In the genomic region with DNA sequence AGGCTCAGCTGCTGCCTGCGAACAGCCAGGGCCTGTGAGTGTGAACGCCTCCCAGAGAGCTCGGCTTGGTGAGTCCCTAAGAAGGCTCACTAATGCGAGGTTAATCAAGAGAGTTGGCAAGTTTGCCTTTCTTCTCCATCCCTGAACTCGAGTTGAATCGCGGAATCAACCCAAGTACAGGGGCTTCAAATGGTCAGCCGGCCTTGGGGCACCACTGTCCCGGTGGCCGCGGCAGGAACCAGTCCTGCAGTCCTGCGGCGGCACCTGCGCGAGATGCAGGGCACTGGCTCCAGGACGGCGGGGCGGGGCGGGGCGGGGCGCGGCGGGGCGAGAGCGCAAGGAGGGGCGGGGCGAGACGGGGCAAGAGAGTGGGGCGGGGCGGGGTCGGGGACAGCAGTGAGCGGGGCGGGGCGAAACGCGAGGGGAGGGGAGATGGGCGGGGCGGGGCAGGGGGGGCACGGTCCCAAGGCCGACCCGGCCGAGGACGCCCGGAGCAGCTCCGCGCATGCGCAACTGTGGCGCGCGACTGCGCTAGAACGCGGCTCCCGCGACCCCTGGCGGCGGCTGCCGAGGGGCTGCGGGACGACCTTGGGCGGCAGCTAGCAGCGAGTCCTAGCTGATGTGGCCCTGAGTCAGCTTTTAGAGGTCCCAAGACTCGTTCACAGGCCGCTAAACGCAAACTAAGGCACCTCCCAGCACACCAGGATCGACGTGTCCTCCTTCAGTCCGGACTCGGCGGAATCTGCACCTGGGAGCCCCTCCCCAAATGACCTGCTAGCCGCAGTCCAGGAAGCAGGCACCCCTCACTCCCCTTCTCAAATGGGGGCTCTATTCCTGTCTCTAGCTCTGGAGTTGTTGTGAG, we compare ENCODE assay signal across 1 cellular context.
TF ChIP-seq lines count a peak whose summit lies in the region.

No MANE protein-coding gene starts in this region.

TF ChIP-seq in HEK293, 187 proteins besides CTCF, POLR2A, EP300 and RAD21 (continued from another document and continues in another):
- TF ChIP-seq, protein P1, sequence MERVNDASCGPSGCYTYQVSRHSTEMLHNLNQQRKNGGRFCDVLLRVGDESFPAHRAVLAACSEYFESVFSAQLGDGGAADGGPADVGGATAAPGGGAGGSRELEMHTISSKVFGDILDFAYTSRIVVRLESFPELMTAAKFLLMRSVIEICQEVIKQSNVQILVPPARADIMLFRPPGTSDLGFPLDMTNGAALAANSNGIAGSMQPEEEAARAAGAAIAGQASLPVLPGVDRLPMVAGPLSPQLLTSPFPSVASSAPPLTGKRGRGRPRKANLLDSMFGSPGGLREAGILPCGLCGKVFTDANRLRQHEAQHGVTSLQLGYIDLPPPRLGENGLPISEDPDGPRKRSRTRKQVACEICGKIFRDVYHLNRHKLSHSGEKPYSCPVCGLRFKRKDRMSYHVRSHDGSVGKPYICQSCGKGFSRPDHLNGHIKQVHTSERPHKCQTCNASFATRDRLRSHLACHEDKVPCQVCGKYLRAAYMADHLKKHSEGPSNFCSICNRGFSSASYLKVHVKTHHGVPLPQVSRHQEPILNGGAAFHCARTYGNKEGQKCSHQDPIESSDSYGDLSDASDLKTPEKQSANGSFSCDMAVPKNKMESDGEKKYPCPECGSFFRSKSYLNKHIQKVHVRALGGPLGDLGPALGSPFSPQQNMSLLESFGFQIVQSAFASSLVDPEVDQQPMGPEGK (tag by site-specific recombination; IDR thresholded peaks at IDR 0.05), result 0 out of 2 replicates have a peak, but pooled peaks have one; percentile 24
- 0 out of 2 replicates have a peak, but pooled peaks have one; percentile 5 for TF ChIP-seq SP2 (tag by site-specific recombination; IDR thresholded peaks at IDR 0.05)
- no peak for TF ChIP-seq ZNF223 (tag by site-specific recombination; IDR thresholded peaks at IDR 0.05)
- TF ChIP-seq, protein P2, sequence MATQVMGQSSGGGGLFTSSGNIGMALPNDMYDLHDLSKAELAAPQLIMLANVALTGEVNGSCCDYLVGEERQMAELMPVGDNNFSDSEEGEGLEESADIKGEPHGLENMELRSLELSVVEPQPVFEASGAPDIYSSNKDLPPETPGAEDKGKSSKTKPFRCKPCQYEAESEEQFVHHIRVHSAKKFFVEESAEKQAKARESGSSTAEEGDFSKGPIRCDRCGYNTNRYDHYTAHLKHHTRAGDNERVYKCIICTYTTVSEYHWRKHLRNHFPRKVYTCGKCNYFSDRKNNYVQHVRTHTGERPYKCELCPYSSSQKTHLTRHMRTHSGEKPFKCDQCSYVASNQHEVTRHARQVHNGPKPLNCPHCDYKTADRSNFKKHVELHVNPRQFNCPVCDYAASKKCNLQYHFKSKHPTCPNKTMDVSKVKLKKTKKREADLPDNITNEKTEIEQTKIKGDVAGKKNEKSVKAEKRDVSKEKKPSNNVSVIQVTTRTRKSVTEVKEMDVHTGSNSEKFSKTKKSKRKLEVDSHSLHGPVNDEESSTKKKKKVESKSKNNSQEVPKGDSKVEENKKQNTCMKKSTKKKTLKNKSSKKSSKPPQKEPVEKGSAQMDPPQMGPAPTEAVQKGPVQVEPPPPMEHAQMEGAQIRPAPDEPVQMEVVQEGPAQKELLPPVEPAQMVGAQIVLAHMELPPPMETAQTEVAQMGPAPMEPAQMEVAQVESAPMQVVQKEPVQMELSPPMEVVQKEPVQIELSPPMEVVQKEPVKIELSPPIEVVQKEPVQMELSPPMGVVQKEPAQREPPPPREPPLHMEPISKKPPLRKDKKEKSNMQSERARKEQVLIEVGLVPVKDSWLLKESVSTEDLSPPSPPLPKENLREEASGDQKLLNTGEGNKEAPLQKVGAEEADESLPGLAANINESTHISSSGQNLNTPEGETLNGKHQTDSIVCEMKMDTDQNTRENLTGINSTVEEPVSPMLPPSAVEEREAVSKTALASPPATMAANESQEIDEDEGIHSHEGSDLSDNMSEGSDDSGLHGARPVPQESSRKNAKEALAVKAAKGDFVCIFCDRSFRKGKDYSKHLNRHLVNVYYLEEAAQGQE (tag by site-specific recombination; IDR thresholded peaks at IDR 0.05), result no peak
- no peak for TF ChIP-seq ZNF514 (tag by site-specific recombination; IDR thresholded peaks at IDR 0.05)
- TF ChIP-seq ZNF133 (tag by site-specific recombination; IDR thresholded peaks at IDR 0.05), result no peak
- TF ChIP-seq ZNF660 (tag by site-specific recombination; IDR thresholded peaks at IDR 0.05), result peak; percentile 40; the same call in 1 of the 2 replicates
- no peak for TF ChIP-seq ZNF777 (tag by site-specific recombination; IDR thresholded peaks at IDR 0.05; ENCODE audit: borderline replicate concordance)
- TF ChIP-seq ZFP3 (tag by site-specific recombination; IDR thresholded peaks at IDR 0.05; ENCODE audit: low read depth), result peak; percentile 81
- no peak for TF ChIP-seq PRDM6 (tag by site-specific recombination; IDR thresholded peaks at IDR 0.05)
- no peak for TF ChIP-seq ZFHX2 (tag by site-specific recombination; conservative IDR thresholded peaks at IDR 0.05)
- TF ChIP-seq ZNF175 (tag by site-specific recombination; IDR thresholded peaks at IDR 0.05), result no peak
- no peak for TF ChIP-seq ZNF214 (tag by site-specific recombination; IDR thresholded peaks at IDR 0.05; ENCODE audit: borderline replicate concordance)
- no peak for TF ChIP-seq ZNF23 (tag by site-specific recombination; IDR thresholded peaks at IDR 0.05; ENCODE audit: borderline replicate concordance)
- no peak for TF ChIP-seq ZBTB8A (tag by site-specific recombination; IDR thresholded peaks at IDR 0.05)
- no peak for TF ChIP-seq ZNF510 (tag by site-specific recombination; IDR thresholded peaks at IDR 0.05; ENCODE audit: insufficient replicate concordance)
- TF ChIP-seq, protein P3, sequence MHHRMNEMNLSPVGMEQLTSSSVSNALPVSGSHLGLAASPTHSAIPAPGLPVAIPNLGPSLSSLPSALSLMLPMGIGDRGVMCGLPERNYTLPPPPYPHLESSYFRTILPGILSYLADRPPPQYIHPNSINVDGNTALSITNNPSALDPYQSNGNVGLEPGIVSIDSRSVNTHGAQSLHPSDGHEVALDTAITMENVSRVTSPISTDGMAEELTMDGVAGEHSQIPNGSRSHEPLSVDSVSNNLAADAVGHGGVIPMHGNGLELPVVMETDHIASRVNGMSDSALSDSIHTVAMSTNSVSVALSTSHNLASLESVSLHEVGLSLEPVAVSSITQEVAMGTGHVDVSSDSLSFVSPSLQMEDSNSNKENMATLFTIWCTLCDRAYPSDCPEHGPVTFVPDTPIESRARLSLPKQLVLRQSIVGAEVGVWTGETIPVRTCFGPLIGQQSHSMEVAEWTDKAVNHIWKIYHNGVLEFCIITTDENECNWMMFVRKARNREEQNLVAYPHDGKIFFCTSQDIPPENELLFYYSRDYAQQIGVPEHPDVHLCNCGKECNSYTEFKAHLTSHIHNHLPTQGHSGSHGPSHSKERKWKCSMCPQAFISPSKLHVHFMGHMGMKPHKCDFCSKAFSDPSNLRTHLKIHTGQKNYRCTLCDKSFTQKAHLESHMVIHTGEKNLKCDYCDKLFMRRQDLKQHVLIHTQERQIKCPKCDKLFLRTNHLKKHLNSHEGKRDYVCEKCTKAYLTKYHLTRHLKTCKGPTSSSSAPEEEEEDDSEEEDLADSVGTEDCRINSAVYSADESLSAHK (tag by site-specific recombination; IDR thresholded peaks at IDR 0.05), result no peak
- TF ChIP-seq OVOL3 (tag by site-specific recombination; IDR thresholded peaks at IDR 0.05), result no peak
- no peak for TF ChIP-seq ZNF645 (tag by site-specific recombination; IDR thresholded peaks at IDR 0.05)
- TF ChIP-seq ZNF2 (tag by site-specific recombination; IDR thresholded peaks at IDR 0.05), result peak; percentile 78; the same call in 1 of the 2 replicates
- TF ChIP-seq GFI1B (tag by site-specific recombination; IDR thresholded peaks at IDR 0.05), result no peak
- 0 out of 2 replicates have a peak, but pooled peaks have one; percentile 22 for TF ChIP-seq ZSCAN30 (tag by site-specific recombination; IDR thresholded peaks at IDR 0.05)
- TF ChIP-seq ZNF654 (tag by site-specific recombination; IDR thresholded peaks at IDR 0.05; ENCODE audit: low read depth), result peak; percentile 43
- no peak for TF ChIP-seq ZNF624 (tag by site-specific recombination; IDR thresholded peaks at IDR 0.05)
- TF ChIP-seq ZNF571 (tag by site-specific recombination; IDR thresholded peaks at IDR 0.05), result no peak
- no peak for TF ChIP-seq ZNF561 (tag by site-specific recombination; IDR thresholded peaks at IDR 0.05; ENCODE audit: borderline replicate concordance)
- no peak for TF ChIP-seq ZNF518A (tag by site-specific recombination; conservative IDR thresholded peaks at IDR 0.05; ENCODE audit: low read depth)
- TF ChIP-seq ZNF18 (tag by site-specific recombination; IDR thresholded peaks at IDR 0.05), result peak; percentile 37; the same call in 1 of the 2 replicates
- TF ChIP-seq REPIN1 (tag by site-specific recombination; IDR thresholded peaks at IDR 0.05; ENCODE audit: low read depth), result no peak
- no peak for TF ChIP-seq ZNF292 (tag by site-specific recombination; IDR thresholded peaks at IDR 0.05; ENCODE audit: borderline replicate concordance, low read depth)
- peak; percentile 23; the same call in 1 of the 2 replicates for TF ChIP-seq ZNF324 (tag by site-specific recombination; IDR thresholded peaks at IDR 0.05)
- TF ChIP-seq HOXD13 (CRISPR knock-in tag; IDR thresholded peaks at IDR 0.05; ENCODE audit: borderline replicate concordance), result no peak
- no peak for TF ChIP-seq ZNF211 (tag by site-specific recombination; IDR thresholded peaks at IDR 0.05; ENCODE audit: low read depth)
- TF ChIP-seq RBAK (tag by site-specific recombination; IDR thresholded peaks at IDR 0.05), result no peak
- TF ChIP-seq TCF7L2 (IDR thresholded peaks at IDR 0.05; ENCODE audit: borderline replicate concordance, low read depth, low read length), result no peak
- no peak for TF ChIP-seq MEIS1 (CRISPR knock-in tag; IDR thresholded peaks at IDR 0.05; ENCODE audit: borderline replicate concordance)
- no peak for TF ChIP-seq ZNF843 (tag by site-specific recombination; IDR thresholded peaks at IDR 0.05)
- TF ChIP-seq ZNF792 (tag by site-specific recombination; IDR thresholded peaks at IDR 0.05), result no peak
- TF ChIP-seq ZNF501 (tag by site-specific recombination; IDR thresholded peaks at IDR 0.05), result no peak
- TF ChIP-seq ZBTB7A (tag by site-specific recombination; IDR thresholded peaks at IDR 0.05; ENCODE audit: low read depth), result no peak
- TF ChIP-seq SP3 (tag by site-specific recombination; IDR thresholded peaks at IDR 0.05), result peak; percentile 26; the same call in 1 of the 2 replicates
- 0 out of 2 replicates have a peak, but pooled peaks have one; percentile 13 for TF ChIP-seq KLF9 (tag by site-specific recombination; IDR thresholded peaks at IDR 0.05; ENCODE audit: low read depth)
